Comparison of ENCODE assay signal across 1 cellular context in genomic region chr19:45071545-45071938, GRCh38.
A peak's percentile ranks its signal among the peaks of the same experiment; 100 is the strongest.
TF ChIP-seq lines count a peak whose summit lies in the region.

No MANE protein-coding gene starts in this region.

TF ChIP-seq in GM12878, 131 proteins besides CTCF, POLR2A, EP300 and RAD21:
- TF ChIP-seq NFIC (IDR thresholded peaks at IDR 0.05; ENCODE audit: low read depth, low read length) (no peak), POLR2AphosphoS5 (IDR thresholded peaks at IDR 0.05; ENCODE audit: low read length) (peak; percentile 20; the same call in 1 of the 2 replicates)
